In genomic region chr9:81390802-81391456, GRCh38 we compare ENCODE assay signal across 1 cellular context.
TF ChIP-seq lines count a peak whose summit lies in the region.

No MANE protein-coding gene starts in this region.

TF ChIP-seq in IMR-90, 13 proteins besides CTCF, POLR2A, EP300 and RAD21 (continued from another document):
- TF ChIP-seq RCOR1 (IDR thresholded peaks at IDR 0.05; ENCODE audit: insufficient replicate concordance, low read length) (no peak), CEBPB (IDR thresholded peaks at IDR 0.05; ENCODE audit: low read depth, low read length) (no peak)
